Comparison of ENCODE assay signal across 8 cellular contexts in genomic region chr15:80988148-80988796, GRCh38. TPM values are rescaled to one million over a fixed set of nuclear protein-coding genes. Genes with fewer than 3 reads are reported as not detected.
A peak's percentile ranks its signal among the peaks of the same experiment; 100 is the strongest.
DNase-seq lines count a peak whose midpoint lies in the region; ATAC-seq, FAIRE-seq and TF ChIP-seq lines count a peak whose summit lies in the region.

No MANE protein-coding gene starts in this region.

- H3K9ac ChIP-seq in kidney (ENCODE audit: low read length in 2 of 2): peak overlapping the region in 1 of 2 donors; percentile 68

- WGBS in suprapubic skin: 69% methylated on average over 8 of the region's 8 CpGs

- no peaks in the 10 kb centered on the region for H3K27me3 Mint-ChIP-seq in activated CD4-positive, alpha-beta T cell treated with anti-CD3 and anti-CD28 coated beads, Interleukin-2, amount 10 ng/mL, durations not matched to agents 24 days and 14 days
- H3K27me3 Mint-ChIP-seq in activated naive CD8-positive, alpha-beta T cell treated with anti-CD3 and anti-CD28 coated beads, Interleukin-2, amount 50 U/mL, for 24 hours: no peaks in the 10 kb centered on the region

- H3K27ac ChIP-seq in kidney (ENCODE audit: low read depth in 2 of 2, low read length in 2 of 2) (no peak overlapping the region), suprapubic skin (no peak overlapping the region)

- peak overlapping the region; percentile 98 for H3K4me3 Mint-ChIP-seq in activated CD4-positive, alpha-beta T cell treated with anti-CD3 and anti-CD28 coated beads, Interleukin-2, amount 10 ng/mL, durations not matched to agents 24 days and 14 days
- H3K4me3 Mint-ChIP-seq in activated naive CD8-positive, alpha-beta T cell treated with anti-CD3 and anti-CD28 coated beads, Interleukin-2, amount 50 U/mL, for 24 hours: peak overlapping the region; percentile 100

- H3K27me3 ChIP-seq in suprapubic skin: no peaks in the 10 kb centered on the region

- H3K36me3 ChIP-seq in kidney (ENCODE audit: control insufficient read depth in 1 of 2, insufficient read depth in 2 of 2, low read length in 2 of 2): no peaks in the 10 kb centered on the region
- H3K36me3 ChIP-seq in suprapubic skin: no peaks in the 10 kb centered on the region

- no peak for TF ChIP-seq EP300 in suprapubic skin (IDR thresholded peaks at IDR 0.05)

- no peak for TF ChIP-seq CTCF in kidney (IDR thresholded peaks at IDR 0.05; ENCODE audit: borderline replicate concordance, extremely low read depth, insufficient read depth)
- no peak for TF ChIP-seq CTCF in suprapubic skin (IDR thresholded peaks at IDR 0.05)

- no peak for TF ChIP-seq POLR2A in suprapubic skin (IDR thresholded peaks at IDR 0.05)

- H3K36me3 Mint-ChIP-seq in activated CD4-positive, alpha-beta T cell treated with anti-CD3 and anti-CD28 coated beads, Interleukin-2, amount 10 ng/mL, durations not matched to agents 24 days and 14 days (ENCODE audit: low read depth): peaks cover 31% of the 10 kb centered on the region
- H3K36me3 Mint-ChIP-seq in activated naive CD8-positive, alpha-beta T cell treated with anti-CD3 and anti-CD28 coated beads, Interleukin-2, amount 50 U/mL, for 24 hours (ENCODE audit: low read depth): peaks cover 19% of the 10 kb centered on the region

- peaks cover 16 to 18% of the 10 kb centered on the region in 2 donors for H3K4me1 ChIP-seq in kidney (ENCODE audit: control insufficient read depth in 1 of 2, insufficient read depth in 1 of 2, low read depth in 1 of 2, low read length in 2 of 2)
- H3K4me1 ChIP-seq in suprapubic skin: peaks cover 61% of the 10 kb centered on the region

- FAIRE-seq in kidney (lab: Jason Lieb, UNC): no peak

- intact Hi-C loops in activated CD4-positive, alpha-beta T cell treated with anti-CD3 and anti-CD28 coated beads, Interleukin-2, amount 10 ng/mL, durations not matched to agents 24 days and 14 days (cut with micrococcal nuclease): loop anchor here (10.0 kb wide), 1 partner anchor 1057 kb away; the partner anchor contains the start of gene MEX3B
- intact Hi-C loops in kidney (cut with DNase I): no loop called here

- peak overlapping the region; percentile 79 to 90 for H3K4me3 ChIP-seq in kidney (ENCODE audit: low read length in 2 of 2)
- peak overlapping the region; percentile 95 for H3K4me3 ChIP-seq in suprapubic skin

- no peaks in the 10 kb centered on the region for H3K9me3 Mint-ChIP-seq in activated CD4-positive, alpha-beta T cell treated with anti-CD3 and anti-CD28 coated beads, Interleukin-2, amount 10 ng/mL, durations not matched to agents 24 days and 14 days
- no peaks in the 10 kb centered on the region for H3K9me3 Mint-ChIP-seq in activated naive CD8-positive, alpha-beta T cell treated with anti-CD3 and anti-CD28 coated beads, Interleukin-2, amount 50 U/mL, for 24 hours

- H3K9me3 ChIP-seq in kidney (ENCODE audit: control insufficient read depth in 1 of 2, low read length in 2 of 2) (no peaks in the 10 kb centered on the region), suprapubic skin (no peaks in the 10 kb centered on the region)

- peaks cover 58% of the 10 kb centered on the region for H3K4me1 Mint-ChIP-seq in activated CD4-positive, alpha-beta T cell treated with anti-CD3 and anti-CD28 coated beads, Interleukin-2, amount 10 ng/mL, durations not matched to agents 24 days and 14 days
- H3K4me1 Mint-ChIP-seq in activated naive CD8-positive, alpha-beta T cell treated with anti-CD3 and anti-CD28 coated beads, Interleukin-2, amount 50 U/mL, for 24 hours: peaks cover 70% of the 10 kb centered on the region

- DNase-seq in activated CD4-positive, alpha-beta T cell treated with anti-CD3 and anti-CD28 coated beads, Interleukin-2, amount 10 ng/mL, durations not matched to agents 24 days and 14 days: no peak
- DNase-seq in activated CD4-positive, alpha-beta T cell treated with anti-CD3 and anti-CD28 coated beads for 1 hour: no peak
- no peak for DNase-seq in activated naive CD8-positive, alpha-beta T cell treated with anti-CD3 and anti-CD28 coated beads, Interleukin-2, amount 50 U/mL, for 24 hours
- DNase-seq in kidney: no peak
- no peak for DNase-seq in suprapubic skin (ENCODE audit: low spot score in 2 of 2)

- ATAC-seq in activated naive CD8-positive, alpha-beta T cell treated with anti-CD3 and anti-CD28 coated beads, Interleukin-2, amount 50 U/mL, for 24 hours: no peak
- no peak for ATAC-seq in HG02938 (IDR thresholded peaks at IDR 0.05; ENCODE audit: unreplicated experiment)
- ATAC-seq in HG03432 (IDR thresholded peaks at IDR 0.05; ENCODE audit: unreplicated experiment): no peak
- ATAC-seq in HG03521 (IDR thresholded peaks at IDR 0.05; ENCODE audit: unreplicated experiment): no peak

- peak overlapping the region; percentile 96 for H3K27ac Mint-ChIP-seq in activated CD4-positive, alpha-beta T cell treated with anti-CD3 and anti-CD28 coated beads, Interleukin-2, amount 10 ng/mL, durations not matched to agents 24 days and 14 days
- H3K27ac Mint-ChIP-seq in activated naive CD8-positive, alpha-beta T cell treated with anti-CD3 and anti-CD28 coated beads, Interleukin-2, amount 50 U/mL, for 24 hours: peak overlapping the region; percentile 99

RNA-seq across cellular contexts. Expression of gene MESD, which starts 1.3 kb away (rescaled TPM):
- total RNA-seq in activated CD4-positive, alpha-beta T cell treated with anti-CD3 and anti-CD28 coated beads, Interleukin-2, amount 10 ng/mL, durations not matched to agents 24 days and 14 days: 27.1 and 27.6 TPM in 2 replicates
- total RNA-seq in kidney (30.9 TPM), suprapubic skin (10 to 100 TPM; 14.1 to 38.2 (median 24.7) TPM)
- polyA plus RNA-seq in kidney (ENCODE audit: insufficient read depth, low read depth, low replicate concordance): 23.3 TPM

RNA-seq across cellular contexts. Expression of gene TLNRD1, which starts 12.5 kb away (rescaled TPM):
- total RNA-seq in activated CD4-positive, alpha-beta T cell treated with anti-CD3 and anti-CD28 coated beads, Interleukin-2, amount 10 ng/mL, durations not matched to agents 24 days and 14 days: 25.6 and 25.8 TPM in 2 replicates
- total RNA-seq in kidney (16.7 TPM), suprapubic skin (10 to 100 TPM in 3 of 4 donors, 1 to 10 TPM in 1; 9.4 to 16.6 (median 11.5) TPM)
- 7.4 TPM for polyA plus RNA-seq in kidney (ENCODE audit: insufficient read depth, low read depth, low replicate concordance)
